Comparison of ENCODE assay signal across 8 cellular contexts in the genomic region with DNA sequence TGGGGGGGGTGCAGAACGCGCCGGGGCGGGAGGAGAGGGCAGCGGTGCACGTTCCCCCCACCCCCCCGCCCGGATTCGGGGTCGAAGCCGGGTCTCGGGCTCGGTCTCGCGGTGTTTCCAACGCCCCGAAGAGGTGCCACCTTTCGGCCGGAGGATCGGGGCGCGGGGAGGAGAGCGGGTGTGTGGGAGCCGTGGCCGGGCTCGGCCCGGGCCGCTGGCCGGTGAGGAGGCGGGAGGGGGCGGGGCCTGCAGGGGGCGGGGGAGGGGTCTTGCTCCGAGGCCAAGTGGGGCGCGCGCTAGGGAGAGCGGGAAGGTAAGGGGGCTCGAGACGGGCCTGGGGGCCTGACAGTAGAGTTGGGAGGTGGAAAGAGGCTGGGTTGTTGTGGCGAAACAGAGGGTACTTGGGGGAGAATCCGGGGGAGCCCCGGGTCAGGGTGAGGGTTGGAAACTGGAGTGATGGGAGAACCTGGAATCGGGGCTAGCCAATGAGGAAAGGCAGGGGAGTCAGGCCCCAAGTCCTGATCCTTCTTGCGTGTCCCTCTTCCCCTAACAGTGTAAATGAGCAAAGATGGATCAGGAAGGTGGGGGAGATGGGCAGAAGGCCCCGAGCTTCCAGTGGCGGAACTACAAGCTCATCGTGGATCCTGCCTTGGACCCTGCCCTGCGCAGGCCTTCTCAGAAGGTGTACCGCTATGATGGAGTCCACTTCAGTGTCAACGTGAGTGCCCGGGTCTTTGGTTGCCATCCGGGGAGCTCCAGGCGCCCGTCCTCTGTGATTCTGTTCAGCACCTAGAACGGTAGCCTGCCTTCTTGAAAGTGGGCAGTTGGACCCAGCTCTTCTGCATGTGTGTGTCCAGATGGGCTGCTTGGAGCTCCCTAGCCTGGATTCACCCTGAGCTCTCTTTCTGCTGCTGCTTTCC. TPM values are rescaled to one million over a fixed set of nuclear protein-coding genes. Genes with fewer than 3 reads are reported as not detected.
A peak's percentile ranks its signal among the peaks of the same experiment; 100 is the strongest.
DNase-seq lines count a peak whose midpoint lies in the region; ATAC-seq, FAIRE-seq and TF ChIP-seq lines count a peak whose summit lies in the region.

No MANE protein-coding gene starts in this region.

- peak overlapping the region; percentile 84 to 92 for H3K27ac Mint-ChIP-seq in T-cell
- peak overlapping the region; percentile 90 for H3K27ac Mint-ChIP-seq in endothelial cell (ENCODE audit: unreplicated experiment)

- peak overlapping the region; percentile 41 to 92 for H3K9ac ChIP-seq in mucosa of rectum (ENCODE audit: low read depth in 1 of 2, low read length in 2 of 2)

- no peak for TF ChIP-seq POLR2A in vagina (IDR thresholded peaks at IDR 0.05)

- FAIRE-seq in frontal cortex (lab: Jason Lieb, UNC) = no peak

- H3K4me1 ChIP-seq in mucosa of rectum (ENCODE audit: control insufficient read depth in 2 of 2, insufficient read depth in 2 of 2, low read length in 2 of 2) (peaks cover 9 to 13% of the 10 kb centered on the region in 2 donors), vagina (peaks cover 31% of the 10 kb centered on the region)

- H3K36me3 Mint-ChIP-seq in T-cell = peaks cover 31% of the 10 kb centered on the region
- H3K36me3 Mint-ChIP-seq in endothelial cell (ENCODE audit: low read depth, unreplicated experiment) = peaks cover 44% of the 10 kb centered on the region

- CTCF ChIA-PET in T-cell (lab: Charles Lee) = interaction anchor here in 1 of 2 donors (0.5 to 0.6 kb wide), 2 partner anchors 35 to 630 kb away, joined by 3 to 4 read pairs; a partner anchor contains a TSS

- peak overlapping the region in 1 of 2 donors; percentile 95 for H3K27ac ChIP-seq in mucosa of rectum (ENCODE audit: low read depth in 2 of 2, low read length in 2 of 2)
- H3K27ac ChIP-seq in vagina = peak overlapping the region; percentile 97

- H3K9me3 ChIP-seq in mucosa of rectum (ENCODE audit: control insufficient read depth in 2 of 2, low read length in 2 of 2) (no peaks in the 10 kb centered on the region), vagina (no peaks in the 10 kb centered on the region)

- POLR2A ChIA-PET in T-cell (lab: Charles Lee) = interaction anchor here in 1 of 2 donors (0.6 kb wide), 1 partner anchor 183 kb away, joined by 3 read pairs; no protein-coding TSS in a partner anchor

- no peaks in the 10 kb centered on the region for H3K9me3 Mint-ChIP-seq in T-cell
- no peaks in the 10 kb centered on the region for H3K9me3 Mint-ChIP-seq in endothelial cell (ENCODE audit: unreplicated experiment)

- no peaks in the 10 kb centered on the region for H3K27me3 Mint-ChIP-seq in T-cell
- peaks cover 30% of the 10 kb centered on the region for H3K27me3 Mint-ChIP-seq in endothelial cell (ENCODE audit: unreplicated experiment)

- intact Hi-C loops in vagina (cut with DNase I) = no loop called here

- TF ChIP-seq CTCF in endothelial cell (IDR thresholded peaks at IDR 0.05; ENCODE audit: unreplicated experiment) (no peak), vagina (IDR thresholded peaks at IDR 0.05) (no peak)

- H3K4me3 Mint-ChIP-seq in T-cell = peak overlapping the region; percentile 85 to 94 (median 88)
- peak overlapping the region; percentile 94 for H3K4me3 Mint-ChIP-seq in endothelial cell (ENCODE audit: unreplicated experiment)

- peaks cover 38 to 41% (median 39%) of the 10 kb centered on the region in 3 donors for H3K4me1 Mint-ChIP-seq in T-cell
- peaks cover 13% of the 10 kb centered on the region for H3K4me1 Mint-ChIP-seq in endothelial cell (ENCODE audit: unreplicated experiment)

- DNase-seq in COLO829 (ENCODE audit: low spot score) = peak; percentile 57
- DNase-seq in GM19240 (ENCODE audit: insufficient read length, low spot score) = peak; percentile 79
- DNase-seq in T-cell = peak in 18 of 34 experiments; percentile 41 to 69 (median 58)
- peak; percentile 66 for DNase-seq in endothelial cell (ENCODE audit: low spot score)
- no peak for DNase-seq in vagina (ENCODE audit: extremely low spot score in 2 of 2)
- DNase-seq in frontal cortex (ENCODE audit: low spot score in 2 of 2) = no peak

- H3K36me3 ChIP-seq in mucosa of rectum (ENCODE audit: control insufficient read depth in 2 of 2, insufficient read depth in 2 of 2, low read length in 2 of 2) = peaks cover 30 to 38% of the 10 kb centered on the region in 2 donors
- H3K36me3 ChIP-seq in vagina = peaks cover 0 to 36% of the 10 kb centered on the region in 2 donors

- H3K27me3 ChIP-seq in mucosa of rectum (ENCODE audit: control insufficient read depth in 2 of 2, insufficient read depth in 2 of 2, low read length in 2 of 2) (no peaks in the 10 kb centered on the region), vagina (no peaks in the 10 kb centered on the region)

- peak; percentile 36 for ATAC-seq in HG03196 (IDR thresholded peaks at IDR 0.05; ENCODE audit: unreplicated experiment)
- ATAC-seq in T-cell (replicated peaks in 1 of 4) = peak in 3 of 4 experiments; percentile 25 to 48 (median 26)

- H3K4me3 ChIP-seq in mucosa of rectum (ENCODE audit: low read length in 2 of 2) (peak overlapping the region; percentile 88 to 95), vagina (peak overlapping the region; percentile 81 to 85)

RNA-seq across cellular contexts. Expression of a gene that starts 0.9 kb away (rescaled TPM):
- total RNA-seq in T-cell (10 to 100 TPM; 34.6 to 43.6 (median 38.2) TPM), endothelial cell (ENCODE audit: unreplicated experiment) (23.4 TPM), vagina (10.6 TPM), frontal cortex (1.6 TPM)

RNA-seq across cellular contexts. Expression of a gene that starts 9.6 kb away (rescaled TPM):
- total RNA-seq in T-cell (10 to 100 TPM in 3 of 5 donors, 1 to 10 TPM in 2; 6.6 to 22.3 (median 20.8) TPM), endothelial cell (ENCODE audit: unreplicated experiment) (42.9 TPM), vagina (27.0 TPM), frontal cortex (4.1 TPM)

RNA-seq across cellular contexts. Expression of a gene that starts 26.6 kb away (rescaled TPM):
- 1 to 10 TPM in 3 of 5 donors, under 1 TPM in 2; 0.33 to 3.5 (median 1.3) TPM for total RNA-seq in T-cell
- 5.3 TPM for total RNA-seq in endothelial cell (ENCODE audit: unreplicated experiment)
- 14.5 TPM for total RNA-seq in vagina
- 2.0 TPM for total RNA-seq in frontal cortex

RNA-seq across cellular contexts. Expression of a gene that starts 35.1 kb away (rescaled TPM):
- total RNA-seq in T-cell = 10 to 100 TPM; 11.5 to 22.0 (median 18.1) TPM
- total RNA-seq in endothelial cell (ENCODE audit: unreplicated experiment) = 117 TPM
- 21.4 TPM for total RNA-seq in vagina
- 66.4 TPM for total RNA-seq in frontal cortex

RNA-seq across cellular contexts. Expression of a gene that starts 52.0 kb away (rescaled TPM):
- total RNA-seq in T-cell (1 to 10 TPM; 2.3 to 3.9 (median 3.4) TPM), endothelial cell (ENCODE audit: unreplicated experiment) (5.5 TPM), vagina (4.7 TPM), frontal cortex (11.4 TPM)

Comparison
In these comparisons a context has a peak if more than half of its experiments do, and no peak if none do; other contexts are left out.
1. DNase-seq: peak in COLO829 (single experiment), GM19240 (single experiment), T-cell (18 of 34) and endothelial cell (single experiment); none in vagina (0 of 2) and frontal cortex (0 of 2).